In the genomic region with DNA sequence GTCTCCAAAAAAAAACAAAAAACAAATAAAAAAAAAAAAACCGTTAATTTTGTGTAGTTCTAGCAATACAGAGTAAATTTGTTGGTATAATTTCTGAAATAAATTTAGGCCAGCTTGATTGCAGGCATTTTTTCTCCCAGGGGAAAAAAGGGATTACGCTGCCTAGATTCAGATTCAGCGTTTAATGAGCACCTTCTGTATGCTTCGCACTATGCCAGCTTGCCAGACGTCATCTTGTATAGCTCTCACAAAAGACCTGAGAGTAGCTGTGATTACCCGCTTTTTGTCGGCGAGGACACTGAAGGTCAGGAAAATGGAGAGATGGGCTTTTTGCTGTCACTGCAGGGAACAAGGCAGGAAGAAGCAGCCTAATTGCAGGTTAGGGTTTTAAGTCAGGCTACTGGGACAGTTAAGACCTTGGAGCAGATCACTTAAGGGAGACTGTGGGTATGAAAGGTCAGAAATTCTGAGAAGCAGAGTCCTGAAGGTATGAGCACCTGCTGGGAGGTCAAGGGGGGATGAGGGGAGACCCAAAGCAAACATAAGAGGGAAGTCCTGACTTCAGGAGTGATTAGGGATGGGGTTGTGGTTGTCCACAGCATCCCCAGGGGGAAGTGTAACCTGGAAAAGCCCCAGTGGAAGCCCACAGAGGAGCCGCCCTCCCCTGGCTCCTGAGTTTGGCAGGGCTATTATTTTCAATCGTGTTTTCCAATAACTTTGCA, we compare ENCODE assay signal across 1 cellular context.
TF ChIP-seq lines count a peak whose summit lies in the region.

No MANE protein-coding gene starts in this region.

TF ChIP-seq in H1, 55 proteins besides CTCF, POLR2A, EP300 and RAD21:
- TF ChIP-seq, protein P1, sequence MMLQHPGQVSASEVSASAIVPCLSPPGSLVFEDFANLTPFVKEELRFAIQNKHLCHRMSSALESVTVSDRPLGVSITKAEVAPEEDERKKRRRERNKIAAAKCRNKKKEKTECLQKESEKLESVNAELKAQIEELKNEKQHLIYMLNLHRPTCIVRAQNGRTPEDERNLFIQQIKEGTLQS (IDR thresholded peaks at IDR 0.05; ENCODE audit: insufficient read depth, low read depth, low read length), result no peak
- TF ChIP-seq SIN3A (conservative IDR thresholded peaks at IDR 0.05 in 1 of 2, IDR thresholded peaks at IDR 0.05 in 1 of 2; ENCODE audit: low read depth in 1 of 2, low read length in 2 of 2) (no peak), BACH1 (IDR thresholded peaks at IDR 0.05; ENCODE audit: low read length) (no peak), TAF7 (optimal IDR thresholded peaks at IDR 0.05; ENCODE audit: borderline replicate concordance, low read depth, low read length) (no peak), JUN (IDR thresholded peaks at IDR 0.05; ENCODE audit: low read depth, low read length) (no peak), SIX5 (IDR thresholded peaks at IDR 0.05; ENCODE audit: low read depth, low read length) (no peak), GTF2F1 (IDR thresholded peaks at IDR 0.05; ENCODE audit: borderline replicate concordance, low read depth, low read length) (no peak), YY1 (IDR thresholded peaks at IDR 0.05; ENCODE audit: low read depth, low read length) (no peak), KDM1A (IDR thresholded peaks at IDR 0.05; ENCODE audit: borderline replicate concordance, low read length) (no peak), CHD2 (IDR thresholded peaks at IDR 0.05; ENCODE audit: low read length) (no peak), GABPA (IDR thresholded peaks at IDR 0.05; ENCODE audit: borderline replicate concordance, insufficient read depth, low read length) (no peak)
